ENCODE assay signal across 31 cellular contexts in the genomic region with DNA sequence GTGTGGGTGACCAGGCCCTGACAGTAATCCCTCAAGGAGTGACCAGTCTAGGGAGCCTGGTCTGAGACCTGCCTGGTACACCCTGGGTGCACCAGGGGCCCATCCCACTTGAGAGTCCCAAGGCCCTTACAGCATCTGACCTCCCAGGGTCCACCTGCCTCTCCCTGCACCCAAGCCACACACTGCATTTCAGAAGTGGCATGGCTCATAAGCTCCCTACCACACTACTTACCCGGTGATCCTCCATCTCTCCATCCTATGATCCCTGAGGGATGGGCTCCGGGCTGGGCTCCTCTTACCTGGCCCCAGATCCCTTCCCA.
"Had no signal": no experiment of that assay in that cellular context is flagged by ENCODE, and none has a peak within 500 bp of the region (broad histone marks: within the 10 kb centered on the region; RNA-seq: fewer than 3 reads in every experiment).

No MANE protein-coding gene starts in this region.

- H3K9me3 Mint-ChIP-seq: activated B cell treated with CpG ODN at 0.5 μM for 24 hours; activated CD8-positive, alpha-beta T cell treated with anti-CD3 and anti-CD28 coated beads for 36 hours; activated T-cell treated with anti-CD3 and anti-CD28 coated beads, Interleukin-2, amount 50 U/mL, for 4 hours; activated T-helper 17 cell treated with anti-CD3 and anti-CD28 coated beads, Interleukin-2, amount 50 U/mL, for 72 hours; endodermal cell; T-helper 2 cell treated with Interferon-gamma antibody and Interleukin-4, amounts not matched to agents 5 μg/mL and 100 μg/mL, for 36 hours had no signal

- H3K9me3 ChIP-seq: colonic mucosa, esophagus muscularis mucosa, gastrocnemius medialis had no signal

- H3K36me3 ChIP-seq: brain microvascular endothelial cell, colonic mucosa, esophagus muscularis mucosa, gastrocnemius medialis, WERI-Rb-1 had no signal

- H3K4me3 Mint-ChIP-seq: activated B cell treated with CpG ODN at 0.5 μM for 24 hours; activated CD8-positive, alpha-beta T cell treated with anti-CD3 and anti-CD28 coated beads for 36 hours; activated naive CD8-positive, alpha-beta T cell; activated T-cell treated with anti-CD3 and anti-CD28 coated beads, Interleukin-2, amount 50 U/mL, for 4 hours; activated T-helper 17 cell treated with anti-CD3 and anti-CD28 coated beads, Interleukin-2, amount 50 U/mL, for 72 hours; endodermal cell; T-helper 17 cell; T-helper 2 cell treated with Interferon-gamma antibody and Interleukin-4, amounts not matched to agents 5 μg/mL and 100 μg/mL, for 36 hours had no signal

- H3K4me1 Mint-ChIP-seq: activated B cell treated with CpG ODN at 0.5 μM for 24 hours; activated T-helper 17 cell treated with anti-CD3 and anti-CD28 coated beads, Interleukin-2, amount 50 U/mL, for 72 hours; endodermal cell; T-helper 17 cell had no signal

- H3K36me3 Mint-ChIP-seq: activated naive CD8-positive, alpha-beta T cell had no signal

- H3K27me3 Mint-ChIP-seq: activated B cell treated with CpG ODN at 0.5 μM for 24 hours; activated CD8-positive, alpha-beta T cell treated with anti-CD3 and anti-CD28 coated beads for 36 hours; activated naive CD8-positive, alpha-beta T cell; activated T-helper 17 cell treated with anti-CD3 and anti-CD28 coated beads, Interleukin-2, amount 50 U/mL, for 72 hours; T-helper 17 cell had no signal

- H3K4me3 ChIP-seq: colonic mucosa, esophagus muscularis mucosa, gastrocnemius medialis had no signal

- H3K27ac ChIP-seq: brain microvascular endothelial cell, colonic mucosa, esophagus muscularis mucosa, foreskin keratinocyte, gastrocnemius medialis, WERI-Rb-1 had no signal

- H3K4me1 ChIP-seq: colonic mucosa, esophagus muscularis mucosa, foreskin keratinocyte, gastrocnemius medialis had no signal

- DNase-seq: activated CD4-positive, alpha-beta T cell treated with anti-CD3 and anti-CD28 coated beads for 48 hours; activated CD4-positive, alpha-beta T cell treated with anti-CD3 and anti-CD28 coated beads, Interleukin-2, amount 50 U/mL, for 1 hour; activated CD4-positive, alpha-beta T cell treated with anti-CD3 and anti-CD28 coated beads, Interleukin-2, amount 50 U/mL, for 48 hours; activated CD8-positive, alpha-beta memory T cell treated with anti-CD3 and anti-CD28 coated beads for 24 hours; activated CD8-positive, alpha-beta T cell treated with anti-CD3 and anti-CD28 coated beads for 36 hours; activated effector memory CD4-positive, alpha-beta T cell treated with Interleukin-2 at 50 U/mL for 16 hours; activated gamma-delta T cell treated with Interleukin-2 at 50 U/mL for 16 hours; activated naive CD4-positive, alpha-beta T cell treated with anti-CD3 and anti-CD28 coated beads, Interleukin-2, amount 50 U/mL, for 16 hours; activated naive CD4-positive, alpha-beta T cell treated with Interleukin-2 at 50 U/mL for 16 hours; activated T-cell treated with anti-CD3 and anti-CD28 coated beads, Interleukin-2, amount 50 U/mL, for 4 hours; amniotic stem cell; anterior cingulate cortex; brain microvascular endothelial cell; caudate nucleus; colonic mucosa; effector memory CD4-positive, alpha-beta T cell; erythroblast; foreskin keratinocyte; gastrocnemius medialis; glutamatergic neuron; T-helper 1 cell; T-helper 17 cell; T1000; WERI-Rb-1 had no signal

- ATAC-seq: activated CD4-positive, CD25-positive, alpha-beta regulatory T cell treated with anti-CD3 and anti-CD28 coated beads, Interleukin-2, amount 50 U/mL, for 24 hours; activated CD8-positive, alpha-beta T cell treated with anti-CD3 and anti-CD28 coated beads for 36 hours; activated T-cell treated with anti-CD3 and anti-CD28 coated beads, Interleukin-2, amount 50 U/mL, for 4 hours; activated T-helper 17 cell treated with anti-CD3 and anti-CD28 coated beads, Interleukin-2, amount 50 U/mL, for 72 hours; foreskin keratinocyte; gastrocnemius medialis; T-helper 17 cell had no signal

- H3K27ac Mint-ChIP-seq: activated B cell treated with CpG ODN at 0.5 μM for 24 hours; activated CD8-positive, alpha-beta T cell treated with anti-CD3 and anti-CD28 coated beads for 36 hours; activated naive CD8-positive, alpha-beta T cell; activated T-helper 17 cell treated with anti-CD3 and anti-CD28 coated beads, Interleukin-2, amount 50 U/mL, for 72 hours; endodermal cell; T-helper 17 cell; T-helper 2 cell treated with Interferon-gamma antibody and Interleukin-4, amounts not matched to agents 5 μg/mL and 100 μg/mL, for 36 hours had no signal

- H3K27me3 ChIP-seq: brain microvascular endothelial cell, colonic mucosa, foreskin keratinocyte, gastrocnemius medialis had no signal
